ENCODE assay signal across 8 cellular contexts in the genomic region with DNA sequence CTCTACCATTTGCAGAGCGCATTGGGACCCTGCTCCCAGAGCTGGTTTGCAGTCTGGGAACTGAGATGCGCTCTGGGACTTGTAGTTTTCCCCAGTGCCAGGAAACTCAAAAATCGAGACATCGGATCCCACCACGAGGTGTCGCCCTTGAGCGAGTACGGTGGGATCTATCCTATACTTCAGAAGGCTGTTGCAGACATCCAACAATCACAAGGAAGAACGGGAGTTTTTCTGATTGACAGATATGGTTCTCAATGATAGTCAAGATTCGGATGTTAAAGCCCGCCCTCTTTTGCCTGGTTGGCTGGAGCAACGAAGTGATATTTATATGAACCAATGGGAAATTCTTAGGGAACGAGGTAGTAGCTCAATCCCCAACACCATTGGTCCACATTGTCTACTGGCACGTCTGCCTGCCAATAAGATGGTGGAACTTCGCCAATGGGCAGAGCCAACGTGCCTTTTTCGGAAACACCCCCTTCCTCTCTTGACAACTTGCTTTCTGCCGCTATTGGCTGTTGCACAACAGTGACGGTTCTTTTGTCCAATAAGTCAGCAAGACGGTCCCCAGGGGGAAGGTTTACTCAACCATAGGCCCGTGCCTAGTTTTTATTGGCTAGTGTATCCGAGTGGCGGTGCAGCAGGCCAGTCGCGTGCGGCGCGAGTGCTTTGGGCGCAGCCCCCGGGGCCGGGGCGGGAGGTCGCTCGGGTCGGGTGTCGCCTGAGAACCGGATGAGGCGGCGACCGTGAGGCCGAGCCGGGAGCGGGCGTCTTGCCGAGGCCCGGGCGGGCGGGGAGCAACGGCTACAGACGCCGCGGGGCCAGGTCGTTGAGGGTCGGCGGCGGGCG. TPM values are rescaled to one million over a fixed set of nuclear protein-coding genes. Genes with fewer than 3 reads are reported as not detected.
DNase-seq lines count a peak whose midpoint lies in the region; ATAC-seq and TF ChIP-seq lines count a peak whose summit lies in the region.

A gene (plus strand): TSS at position 724 of the 849 bp plus-strand sequence. CDS start 164 bp downstream, outside the sequence.

- TF ChIP-seq CTCF in left lung (IDR thresholded peaks at IDR 0.05): peak; percentile 79 to 82

- no peaks in the 10 kb centered on the region for H3K9me3 Mint-ChIP-seq in dendritic cell treated with granulocyte-macrophage colony-stimulating factor and Interleukin-4, amounts not matched to agents 40 ng/mL and 50 ng/mL, for 4 days

- H3K27me3 ChIP-seq in left lung: no peaks in the 10 kb centered on the region

- peak within 1 kb of the TSS; percentile 97 for H3K4me3 ChIP-seq in left lung

- H3K9me3 ChIP-seq in left lung: no peaks in the 10 kb centered on the region

- peaks cover 46% of the 10 kb centered on the region for H3K36me3 Mint-ChIP-seq in dendritic cell treated with granulocyte-macrophage colony-stimulating factor and Interleukin-4, amounts not matched to agents 40 ng/mL and 50 ng/mL, for 4 days (ENCODE audit: low read depth)

- intact Hi-C loops in dendritic cell treated with granulocyte-macrophage colony-stimulating factor and Interleukin-4, amounts not matched to agents 40 ng/mL and 50 ng/mL, for 4 days (cut with micrococcal nuclease): loop anchor here (1.0 to 10.0 kb wide), 3 partner anchors 35 to 147 kb away; a partner anchor contains a TSS
- intact Hi-C loops in left lung (cut with DNase I): loop anchor here in 1 of 2 donors (5.0 kb wide), 1 partner anchor 150 kb away; no protein-coding TSS in a partner anchor

- H3K27ac ChIP-seq in left lung: peak within 1 kb of the TSS; percentile 95 to 98

- H3K4me1 Mint-ChIP-seq in dendritic cell treated with granulocyte-macrophage colony-stimulating factor and Interleukin-4, amounts not matched to agents 40 ng/mL and 50 ng/mL, for 4 days (ENCODE audit: low read depth): peaks cover 41% of the 10 kb centered on the region

- H3K4me3 Mint-ChIP-seq in dendritic cell treated with granulocyte-macrophage colony-stimulating factor and Interleukin-4, amounts not matched to agents 40 ng/mL and 50 ng/mL, for 4 days: peak within 1 kb of the TSS; percentile 96

- H3K4me1 ChIP-seq in left lung: peaks cover 20 to 43% of the 10 kb centered on the region in 2 donors

- DNase-seq in C1 segment of cervical spinal cord (lab: John Stamatoyannopoulos, UW) (peak; percentile 88 to 100 (median 99)), NCI-H748 (lab: John Stamatoyannopoulos, UW; ENCODE audit: unreplicated experiment) (peak; percentile 99), left lung (peak; percentile 98)
- DNase-seq in activated CD4-positive, alpha-beta T cell treated with anti-CD3 and anti-CD28 coated beads, Interleukin-2, amount 50 U/mL, for 24 hours (ENCODE audit: low read depth in 1 of 2, low spot score in 1 of 2): peak; percentile 93 to 98
- DNase-seq in stimulated activated CD4-positive, alpha-beta T cell treated with anti-CD3 and anti-CD28 coated beads, Interleukin-4, amount 100 ng/mL, for 1 hour: peak; percentile 96

- ATAC-seq in GM19328 (IDR thresholded peaks at IDR 0.05; ENCODE audit: unreplicated experiment) (peak; percentile 86), HG03521 (IDR thresholded peaks at IDR 0.05; ENCODE audit: unreplicated experiment) (peak; percentile 82), left lung (peak; percentile 92)

- H3K27ac Mint-ChIP-seq in dendritic cell treated with granulocyte-macrophage colony-stimulating factor and Interleukin-4, amounts not matched to agents 40 ng/mL and 50 ng/mL, for 4 days: peak within 1 kb of the TSS; percentile 91

- H3K36me3 ChIP-seq in left lung: peaks cover 0 to 27% of the 10 kb centered on the region in 2 donors

- no peaks in the 10 kb centered on the region for H3K27me3 Mint-ChIP-seq in dendritic cell treated with granulocyte-macrophage colony-stimulating factor and Interleukin-4, amounts not matched to agents 40 ng/mL and 50 ng/mL, for 4 days

RNA-seq across cellular contexts. Expression of the gene that starts here (rescaled TPM):
- 100 to 1,000 TPM; 195 to 268 TPM for total RNA-seq in left lung

Comparison
In these comparisons a context has a peak if more than half of its experiments do, and no peak if none do; other contexts are left out.
1. Peak in every context shown above with its lines: DNase-seq, ATAC-seq, H3K4me3 ChIP-seq and H3K27ac ChIP-seq.